Comparison of ENCODE assay signal across 22 cellular contexts in the genomic region with DNA sequence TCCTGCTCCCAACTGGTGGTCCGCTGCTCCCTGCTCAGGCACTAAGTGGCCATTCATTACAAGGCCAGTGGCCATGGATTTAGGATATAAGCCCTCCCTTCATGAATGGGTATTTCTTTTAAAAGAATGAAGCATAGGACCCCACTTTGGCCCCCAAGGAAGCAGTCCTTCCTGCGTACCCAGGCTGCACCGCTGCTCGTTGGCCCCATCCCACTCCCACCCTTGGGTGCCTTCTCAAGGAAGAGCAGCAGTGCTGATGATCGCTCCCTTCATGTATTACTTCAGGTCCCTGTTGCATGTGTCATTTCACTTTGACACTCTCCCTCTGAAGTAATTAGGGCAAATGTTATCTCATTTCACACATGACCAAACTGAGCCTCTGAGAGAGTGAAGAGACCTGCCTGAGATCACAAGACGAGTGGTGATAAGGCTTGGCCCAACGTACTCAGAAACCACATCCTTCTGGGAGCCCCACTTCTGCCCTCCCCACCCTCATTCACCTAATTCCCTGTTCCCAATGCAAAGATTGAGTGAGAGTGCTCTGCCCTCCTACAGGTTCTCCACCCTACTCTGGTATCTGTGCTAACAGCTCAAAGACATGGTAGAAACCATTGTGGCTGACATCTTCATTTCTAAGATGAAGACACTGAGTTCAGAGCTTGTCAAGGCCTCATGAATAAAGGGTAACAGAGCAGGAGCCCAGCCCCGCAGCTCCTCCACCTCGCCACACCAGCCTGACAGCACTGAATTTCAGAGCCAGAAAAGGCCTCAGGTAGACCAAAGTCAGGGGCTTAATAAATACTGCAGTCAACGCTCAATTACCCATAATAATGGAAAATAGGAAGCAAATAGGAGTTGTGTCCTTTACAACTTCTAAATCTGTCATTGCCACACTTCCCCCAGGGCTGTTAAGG. TPM values are rescaled to one million over a fixed set of nuclear protein-coding genes. Genes with fewer than 3 reads are reported as not detected.
DNase-seq lines count a peak whose midpoint lies in the region; ATAC-seq and TF ChIP-seq lines count a peak whose summit lies in the region.
"Had no signal": no experiment of that assay in that cellular context is flagged by ENCODE, and none has a peak within 500 bp of the region (broad histone marks: within the 10 kb centered on the region; RNA-seq: fewer than 3 reads in every experiment).

No MANE protein-coding gene starts in this region.

- DNase-seq in activated CD8-positive, alpha-beta memory T cell treated with anti-CD3 and anti-CD28 coated beads, Interleukin-2, amount 10 ng/mL, durations not matched to agents 7 days and 5 days, result peak; percentile 25
- no peak for DNase-seq in activated CD8-positive, alpha-beta memory T cell treated with anti-CD3 and anti-CD28 coated beads, Interleukin-2, amount 50 U/mL, for 48 hours
- DNase-seq in OCI-M1 (lab: John Stamatoyannopoulos, UW) (peak; percentile 98), natural killer cell (no peak), SK-N-DZ (ENCODE audit: low spot score) (no peak), progenitor cell of endocrine pancreas (ENCODE audit: low spot score, unreplicated experiment) (no peak), stomach (no peak)
- no peak for DNase-seq in central memory CD8-positive, alpha-beta T cell (ENCODE audit: low spot score in 2 of 2)
- DNase-seq: BE2C, DMS 273 treated with DMSO at 0.1 percent for 48 hours, GF-D8, KG1, NCI-H1092, NCI-H146, NCI-H2081, NCI-H774 had no signal

- CTCF ChIA-PET in activated CD8-positive, alpha-beta memory T cell treated with anti-CD3 and anti-CD28 coated beads, Interleukin-2, amount 10 ng/mL, durations not matched to agents 7 days and 5 days (lab: Charles Lee), result no interaction called here

- peaks cover 0 to 58% (median 11%) of the 10 kb centered on the region in 3 donors for H3K27me3 ChIP-seq in stomach

- no peak overlapping the region for H3K4me3 ChIP-seq in stomach
- H3K4me3 ChIP-seq: GM23338 had no signal

- no peak overlapping the region for H3K27ac ChIP-seq in stomach
- H3K27ac ChIP-seq: 22Rv1 had no signal

- TF ChIP-seq EP300 in stomach (IDR thresholded peaks at IDR 0.05), result no peak

- no peak overlapping the region for H3K4me3 Mint-ChIP-seq in activated CD8-positive, alpha-beta memory T cell treated with anti-CD3 and anti-CD28 coated beads, Interleukin-2, amount 10 ng/mL, durations not matched to agents 7 days and 5 days
- H3K4me3 Mint-ChIP-seq in central memory CD8-positive, alpha-beta T cell, result no peak overlapping the region
- H3K4me3 Mint-ChIP-seq in natural killer cell, result peak overlapping the region; percentile 67
- H3K4me3 Mint-ChIP-seq in progenitor cell of endocrine pancreas (ENCODE audit: low read depth), result no peak overlapping the region
- H3K4me3 Mint-ChIP-seq: GM23338 had no signal

- WGBS in stomach, 5 donors, result 66 to 77% (median 74%) methylated on average over 10 of the region's 10 CpGs

- H3K9me3 ChIP-seq in stomach, result no peaks in the 10 kb centered on the region
- H3K9me3 ChIP-seq: BE2C had no signal

- H3K4me1 Mint-ChIP-seq in activated CD8-positive, alpha-beta memory T cell treated with anti-CD3 and anti-CD28 coated beads, Interleukin-2, amount 10 ng/mL, durations not matched to agents 7 days and 5 days, result peaks cover 4% of the 10 kb centered on the region
- peaks cover 24% of the 10 kb centered on the region for H3K4me1 Mint-ChIP-seq in central memory CD8-positive, alpha-beta T cell
- H3K4me1 Mint-ChIP-seq in natural killer cell, result peaks cover 19 to 53% of the 10 kb centered on the region in 2 donors
- no peaks in the 10 kb centered on the region for H3K4me1 Mint-ChIP-seq in progenitor cell of endocrine pancreas (ENCODE audit: low read depth)
- H3K4me1 Mint-ChIP-seq: GM23338 had no signal

- H3K27me3 Mint-ChIP-seq in activated CD8-positive, alpha-beta memory T cell treated with anti-CD3 and anti-CD28 coated beads, Interleukin-2, amount 10 ng/mL, durations not matched to agents 7 days and 5 days, result peaks cover 32% of the 10 kb centered on the region
- H3K27me3 Mint-ChIP-seq in central memory CD8-positive, alpha-beta T cell, result no peaks in the 10 kb centered on the region
- H3K27me3 Mint-ChIP-seq in natural killer cell (ENCODE audit: low read depth in 2 of 2), result no peaks in the 10 kb centered on the region
- peaks cover 54% of the 10 kb centered on the region for H3K27me3 Mint-ChIP-seq in progenitor cell of endocrine pancreas

- no peak overlapping the region for H3K27ac Mint-ChIP-seq in activated CD8-positive, alpha-beta memory T cell treated with anti-CD3 and anti-CD28 coated beads, Interleukin-2, amount 10 ng/mL, durations not matched to agents 7 days and 5 days
- H3K27ac Mint-ChIP-seq in central memory CD8-positive, alpha-beta T cell (ENCODE audit: low read depth), result no peak overlapping the region
- peak overlapping the region; percentile 76 to 90 for H3K27ac Mint-ChIP-seq in natural killer cell
- no peak overlapping the region for H3K27ac Mint-ChIP-seq in progenitor cell of endocrine pancreas
- H3K27ac Mint-ChIP-seq: GM23338 had no signal

- no peaks in the 10 kb centered on the region for H3K4me1 ChIP-seq in stomach
- H3K4me1 ChIP-seq: BE2C had no signal

- no peak for TF ChIP-seq POLR2A in stomach (IDR thresholded peaks at IDR 0.05)

- no peaks in the 10 kb centered on the region for H3K9me3 Mint-ChIP-seq in activated CD8-positive, alpha-beta memory T cell treated with anti-CD3 and anti-CD28 coated beads, Interleukin-2, amount 10 ng/mL, durations not matched to agents 7 days and 5 days (ENCODE audit: low read depth)
- no peaks in the 10 kb centered on the region for H3K9me3 Mint-ChIP-seq in central memory CD8-positive, alpha-beta T cell
- H3K9me3 Mint-ChIP-seq in natural killer cell (no peaks in the 10 kb centered on the region), progenitor cell of endocrine pancreas (ENCODE audit: low read depth) (no peaks in the 10 kb centered on the region)
- H3K9me3 Mint-ChIP-seq: GM23338 had no signal

- intact Hi-C loops in natural killer cell (cut with micrococcal nuclease), result no loop called here
- intact Hi-C loops in stomach (cut with DNase I; ENCODE audit: low total_unique reads), result no loop called here

- H3K36me3 ChIP-seq in stomach, result no peaks in the 10 kb centered on the region
- H3K36me3 ChIP-seq: BE2C had no signal

- ATAC-seq in activated CD8-positive, alpha-beta memory T cell treated with anti-CD3 and anti-CD28 coated beads, Interleukin-2, amount 10 ng/mL, durations not matched to agents 7 days and 5 days, result no peak
- peak; percentile 54 for ATAC-seq in central memory CD8-positive, alpha-beta T cell (replicated peaks; ENCODE audit: extremely low read depth, poor library complexity, severe bottlenecking)
- ATAC-seq in natural killer cell, result peak; percentile 80 to 93 (median 91)
- ATAC-seq: GM23338, HCT116 had no signal

- TF ChIP-seq CTCF in natural killer cell (IDR thresholded peaks at IDR 0.05) (no peak), progenitor cell of endocrine pancreas (IDR thresholded peaks at IDR 0.05; ENCODE audit: unreplicated experiment) (no peak), stomach (IDR thresholded peaks at IDR 0.05) (no peak)

- H3K36me3 Mint-ChIP-seq in activated CD8-positive, alpha-beta memory T cell treated with anti-CD3 and anti-CD28 coated beads, Interleukin-2, amount 10 ng/mL, durations not matched to agents 7 days and 5 days, result no peaks in the 10 kb centered on the region
- no peaks in the 10 kb centered on the region for H3K36me3 Mint-ChIP-seq in central memory CD8-positive, alpha-beta T cell (ENCODE audit: insufficient read depth)
- H3K36me3 Mint-ChIP-seq in natural killer cell (no peaks in the 10 kb centered on the region), progenitor cell of endocrine pancreas (ENCODE audit: insufficient read depth) (no peaks in the 10 kb centered on the region)

RNA-seq across cellular contexts. Expression of gene KRT2, which starts 10.3 kb away (rescaled TPM):
- not detected for total RNA-seq in activated CD8-positive, alpha-beta memory T cell treated with anti-CD3 and anti-CD28 coated beads, Interleukin-2, amount 10 ng/mL, durations not matched to agents 7 days and 5 days
- total RNA-seq in natural killer cell, result 1 to 10 TPM in 1 of 3 donors, under 1 TPM in 2; 0.63 to 1.4 (median 0.66) TPM
- polyA plus RNA-seq in SK-N-DZ (2014; cell fraction: cytosol; rRNA removed), result not detected in 2 replicates
- not detected in 2 replicates for polyA plus RNA-seq in SK-N-DZ (2014; cell fraction: nucleus; rRNA removed)
- not detected in 2 replicates for total RNA-seq in progenitor cell of endocrine pancreas
- total RNA-seq in stomach, result not detected
- polyA plus RNA-seq in stomach, result not detected
- total RNA-seq: GM23338, M059J, NCI-H460 had no signal
- polyA plus RNA-seq: GM23338 had no signal

RNA-seq across cellular contexts. Expression of gene KRT1, which starts 17.9 kb away (rescaled TPM):
- not detected for total RNA-seq in activated CD8-positive, alpha-beta memory T cell treated with anti-CD3 and anti-CD28 coated beads, Interleukin-2, amount 10 ng/mL, durations not matched to agents 7 days and 5 days
- total RNA-seq in natural killer cell (1 to 10 TPM in 1 of 3 donors, under 1 TPM in 1, not detected in 1; 0.27 to 1.8 TPM), progenitor cell of endocrine pancreas (not detected in 2 replicates), stomach (10 to 100 TPM in 1 of 5 donors, 1 to 10 TPM in 1, under 1 TPM in 1, not detected in 2; 0.37 to 27.8 (median 7.6) TPM)
- polyA plus RNA-seq in SK-N-DZ (2014; cell fraction: cytosol; rRNA removed), result not detected in 2 replicates
- not detected in 2 replicates for polyA plus RNA-seq in SK-N-DZ (2014; cell fraction: nucleus; rRNA removed)
- not detected for polyA plus RNA-seq in stomach
- total RNA-seq: Daoy, GM23338, M059J, NCI-H460 had no signal
- polyA plus RNA-seq: GM23338 had no signal

RNA-seq across cellular contexts. Expression of gene KRT77, which starts 41.0 kb away (rescaled TPM):
- total RNA-seq in activated CD8-positive, alpha-beta memory T cell treated with anti-CD3 and anti-CD28 coated beads, Interleukin-2, amount 10 ng/mL, durations not matched to agents 7 days and 5 days, result not detected
- total RNA-seq in natural killer cell (not detected), progenitor cell of endocrine pancreas (not detected in 2 replicates), stomach (not detected)
- not detected in 2 replicates for polyA plus RNA-seq in SK-N-DZ (2014; cell fraction: cytosol; rRNA removed)
- polyA plus RNA-seq in SK-N-DZ (2014; cell fraction: nucleus; rRNA removed), result not detected in 2 replicates
- polyA plus RNA-seq in stomach, result under 1 TPM in 1 of 3 donors, not detected in 2; 0.03 TPM
- total RNA-seq: Daoy, GM23338, M059J, NCI-H460 had no signal
- polyA plus RNA-seq: GM23338 had no signal

RNA-seq across cellular contexts. Expression of gene KRT73, which starts 44.0 kb away (rescaled TPM):
- not detected for total RNA-seq in activated CD8-positive, alpha-beta memory T cell treated with anti-CD3 and anti-CD28 coated beads, Interleukin-2, amount 10 ng/mL, durations not matched to agents 7 days and 5 days
- 10 to 100 TPM; 12.4 to 92.9 (median 23.3) TPM for total RNA-seq in natural killer cell
- not detected in 2 replicates for polyA plus RNA-seq in SK-N-DZ (2014; cell fraction: cytosol; rRNA removed)
- polyA plus RNA-seq in SK-N-DZ (2014; cell fraction: nucleus; rRNA removed), result not detected in 2 replicates
- total RNA-seq in progenitor cell of endocrine pancreas, result not detected in 2 replicates
- total RNA-seq in stomach, result not detected
- not detected for polyA plus RNA-seq in stomach
- total RNA-seq: Daoy, GM23338, M059J, NCI-H460 had no signal
- polyA plus RNA-seq: GM23338 had no signal

Comparison
In these comparisons a context has a peak if more than half of its experiments do, and no peak if none do; other contexts are left out.
1. DNase-seq: peak in activated CD8-positive, alpha-beta memory T cell treated with anti-CD3 and anti-CD28 coated beads, Interleukin-2, amount 10 ng/mL, durations not matched to agents 7 days and 5 days (single experiment) and OCI-M1 (single experiment); none in activated CD8-positive, alpha-beta memory T cell treated with anti-CD3 and anti-CD28 coated beads, Interleukin-2, amount 50 U/mL, for 48 hours (single experiment), central memory CD8-positive, alpha-beta T cell (0 of 2), natural killer cell (single experiment), SK-N-DZ (single experiment), progenitor cell of endocrine pancreas (single experiment) and stomach (single experiment).
2. H3K27ac Mint-ChIP-seq: peak in natural killer cell (2 of 2); none in activated CD8-positive, alpha-beta memory T cell treated with anti-CD3 and anti-CD28 coated beads, Interleukin-2, amount 10 ng/mL, durations not matched to agents 7 days and 5 days (single experiment), central memory CD8-positive, alpha-beta T cell (single experiment) and progenitor cell of endocrine pancreas (single experiment).